Comparison of ENCODE assay signal across 33 cellular contexts in the genomic region with DNA sequence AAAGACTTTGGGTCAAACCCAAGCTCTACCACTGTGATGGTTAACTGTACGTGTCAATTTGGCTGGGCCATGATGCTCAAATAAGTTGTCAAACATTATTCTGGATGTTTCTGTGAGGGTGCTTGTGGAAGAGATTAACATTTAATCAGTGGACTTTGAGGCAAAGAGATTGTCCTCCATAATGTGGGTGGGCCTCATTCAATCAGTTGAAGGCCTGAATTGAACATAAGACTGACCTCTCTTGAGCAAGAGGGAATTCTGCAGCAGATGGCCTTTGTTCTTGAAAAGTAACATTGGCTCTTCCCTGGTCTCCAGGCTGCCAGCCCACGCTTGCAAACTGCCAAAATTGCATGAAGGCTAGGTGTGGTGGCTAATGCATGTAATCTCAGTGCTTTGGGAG.
"Had no signal": no experiment of that assay in that cellular context is flagged by ENCODE, and none has a peak within 500 bp of the region (broad histone marks: within the 10 kb centered on the region; RNA-seq: fewer than 3 reads in every experiment).

No MANE protein-coding gene starts in this region.

- FAIRE-seq: astrocyte, bronchial epithelial cell had no signal

- H3K4me3 ChIP-seq: adrenal gland, ascending aorta, body of pancreas, breast epithelium, cardiac muscle cell had no signal

- H3K4me1 ChIP-seq: adrenal gland, ascending aorta, body of pancreas, breast epithelium had no signal

- H3K36me3 ChIP-seq: adrenal gland, ascending aorta, brain microvascular endothelial cell, breast epithelium, cardiac muscle cell had no signal

- DNase-seq: activated effector memory CD4-positive, alpha-beta T cell treated with anti-CD3 and anti-CD28 coated beads, Interleukin-2, amount 50 U/mL, for 16 hours; activated effector memory CD4-positive, alpha-beta T cell treated with Interleukin-2 at 50 U/mL for 16 hours; activated gamma-delta T cell; activated gamma-delta T cell treated with Interleukin-2 at 50 U/mL for 16 hours; activated naive CD4-positive, alpha-beta T cell; activated naive CD4-positive, alpha-beta T cell treated with anti-CD3 and anti-CD28 coated beads for 36 hours; activated naive CD4-positive, alpha-beta T cell treated with anti-CD3 and anti-CD28 coated beads, Interleukin-2, amount 10 ng/mL, durations not matched to agents 7 days and 5 days; activated naive CD4-positive, alpha-beta T cell treated with anti-CD3 and anti-CD28 coated beads, Interleukin-2, amount 50 U/mL, for 16 hours; activated naive CD4-positive, alpha-beta T cell treated with Interleukin-2 at 50 U/mL for 16 hours; activated naive CD8-positive, alpha-beta T cell treated with anti-CD3 and anti-CD28 coated beads for 36 hours; activated naive CD8-positive, alpha-beta T cell treated with anti-CD3 and anti-CD28 coated beads, Interleukin-2, amount 10 ng/mL, durations not matched to agents 7 days and 5 days; activated naive CD8-positive, alpha-beta T cell treated with anti-CD3 and anti-CD28 coated beads, Interleukin-2, amount 50 U/mL, for 24 hours; activated T-cell treated with anti-CD3 and anti-CD28 coated beads, Interleukin-2, amount 50 U/mL, for 24 hours; activated T-cell treated with anti-CD3 and anti-CD28 coated beads, Interleukin-2, amount 50 U/mL, for 4 hours; activated T-cell treated with anti-CD3 and anti-CD28 coated beads, Interleukin-2, amount 50 U/mL, for 48 hours; activated T-cell treated with anti-CD3 and anti-CD28 coated beads, Interleukin-2, amount 50 U/mL, for 72 hours; adrenal gland; amniotic stem cell; amygdala; anterior cingulate cortex; aorta; body of pancreas; brain microvascular endothelial cell; caudate nucleus; central memory CD4-positive, alpha-beta T cell; cerebellar nuclear complex had no signal

- H3K27ac ChIP-seq: adrenal gland, ascending aorta, body of pancreas, brain microvascular endothelial cell, breast epithelium, cardiac muscle cell had no signal

- H3K27me3 ChIP-seq: adrenal gland, ascending aorta, body of pancreas, brain microvascular endothelial cell, breast epithelium had no signal

- H3K9me3 ChIP-seq: adrenal gland, ascending aorta, body of pancreas, breast epithelium had no signal

- ATAC-seq: activated naive CD4-positive, alpha-beta T cell treated with anti-CD3 and anti-CD28 coated beads, Interleukin-2, amount 50 U/mL, for 72 hours; activated naive CD8-positive, alpha-beta T cell treated with anti-CD3 and anti-CD28 coated beads, Interleukin-2, amount 50 U/mL, for 24 hours; activated T-cell treated with anti-CD3 and anti-CD28 coated beads, Interleukin-2, amount 50 U/mL, for 4 hours; activated T-cell treated with anti-CD3 and anti-CD28 coated beads, Interleukin-2, amount 50 U/mL, for 72 hours; activated T-helper 17 cell treated with anti-CD3 and anti-CD28 coated beads, Interleukin-2, amount 50 U/mL, for 72 hours; body of pancreas had no signal
